In genomic region chr2:138994502-138994901, GRCh38 we compare ENCODE assay signal across 19 cellular contexts.
DNase-seq lines count a peak whose midpoint lies in the region; TF ChIP-seq lines count a peak whose summit lies in the region.
"Had no signal": no experiment of that assay in that cellular context is flagged by ENCODE, and none has a peak within 500 bp of the region (broad histone marks: within the 10 kb centered on the region; RNA-seq: fewer than 3 reads in every experiment).

No MANE protein-coding gene starts in this region.

- DNase-seq in D341Med (ENCODE audit: low spot score) (peak; percentile 29), NCI-H524 treated with DMSO at 0.1 percent for 48 hours (lab: John Stamatoyannopoulos, UW) (peak; percentile 11), NCI-H82 treated with DMSO at 0.1 percent for 48 hours (lab: John Stamatoyannopoulos, UW; ENCODE audit: unreplicated experiment) (peak; percentile 43), retinal pigment epithelial cell (ENCODE audit: low read depth) (peak; percentile 48), RKO (ENCODE audit: low spot score) (no peak), Ammon's horn (ENCODE audit: low spot score) (no peak), NCI-H226 (no peak)
- DNase-seq: 8988T; Caco-2; CD4-positive, CD25-positive, alpha-beta regulatory T cell; CD8-positive, alpha-beta T cell; DMS53; DMS79 treated with DMSO at 0.1 percent for 48 hours; GF-D8; GOT3; HFFc6 had no signal

- no peak overlapping the region for H3K4me3 ChIP-seq in retinal pigment epithelial cell (ENCODE audit: low read length)
- H3K4me3 ChIP-seq: A549, BLaER1, HAP-1 had no signal

- TF ChIP-seq CTCF in retinal pigment epithelial cell (conservative IDR thresholded peaks at IDR 0.05; ENCODE audit: low read depth, low read length), result no peak

Comparison
In these comparisons a context has a peak if more than half of its experiments do, and no peak if none do; other contexts are left out.
1. DNase-seq: peak in D341Med (single experiment), NCI-H524 treated with DMSO at 0.1 percent for 48 hours (single experiment), NCI-H82 treated with DMSO at 0.1 percent for 48 hours (single experiment) and retinal pigment epithelial cell (single experiment); none in RKO (single experiment), Ammon's horn (single experiment) and NCI-H226 (single experiment).